28 cellular contexts compared by ENCODE assay signal in the genomic region with DNA sequence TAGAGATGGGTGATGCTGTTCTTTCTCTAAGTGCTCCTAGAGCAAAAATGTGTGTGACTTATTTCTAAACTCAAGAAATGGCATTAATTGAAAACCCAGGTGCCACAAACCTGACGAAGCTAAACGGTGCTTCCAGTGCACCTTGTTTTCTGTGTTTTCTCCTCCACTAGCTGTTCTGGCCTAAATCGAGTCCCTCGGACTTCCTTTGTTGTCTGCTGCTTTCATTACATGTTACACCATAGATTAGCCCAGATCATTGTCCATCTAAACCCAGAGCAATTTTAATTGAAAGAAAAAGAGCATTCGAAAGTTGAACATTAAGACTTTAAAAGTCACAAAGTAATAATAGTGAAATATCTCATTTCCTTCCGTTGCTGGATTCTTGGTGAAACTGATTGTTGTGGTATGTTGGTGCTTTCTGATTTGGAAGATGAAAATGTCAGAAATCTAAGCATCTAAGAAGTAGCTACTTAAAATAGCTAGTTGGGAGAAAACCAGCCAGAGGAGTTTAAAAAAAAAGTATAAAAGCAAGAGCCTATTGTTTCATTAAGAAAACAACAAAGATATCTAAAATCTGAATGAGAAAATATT.
DNase-seq lines count a peak whose midpoint lies in the region; ATAC-seq lines count a peak whose summit lies in the region.
"Had no signal": no experiment of that assay in that cellular context is flagged by ENCODE, and none has a peak within 500 bp of the region (broad histone marks: within the 10 kb centered on the region; RNA-seq: fewer than 3 reads in every experiment).

No MANE protein-coding gene starts in this region.

- H3K9me3 ChIP-seq in BLaER1 treated with 17β-estradiol and CSF1 and Interleukin-3, amounts not matched to agents 10 nM and 100 nM (replicated peaks in 1 of 11): peaks cover 0 to 4% (median 0%) of the 10 kb centered on the region in 11 experiments; a peak in 3 of 22 replicates
- H3K9me3 ChIP-seq: BE2C, MG63 had no signal

- H3K4me3 ChIP-seq in BLaER1 treated with 17β-estradiol and CSF1 and Interleukin-3, amounts not matched to agents 10 nM and 100 nM: no peak overlapping the region
- no peak overlapping the region for H3K4me3 ChIP-seq in Jurkat, Clone E6-1 (ENCODE audit: low read length)
- H3K4me3 ChIP-seq: MG63 had no signal

- H4K20me1 ChIP-seq in BLaER1 treated with 17β-estradiol and CSF1 and Interleukin-3, amounts not matched to agents 10 nM and 100 nM: no peaks in the 10 kb centered on the region

- no peak overlapping the region for H3K9ac ChIP-seq in BLaER1 treated with 17β-estradiol and CSF1 and Interleukin-3, amounts not matched to agents 10 nM and 100 nM

- H3K27ac Mint-ChIP-seq in activated CD4-positive, alpha-beta T cell treated with anti-CD3 and anti-CD28 coated beads, Interleukin-2, amount 10 ng/mL, durations not matched to agents 24 days and 14 days: peak overlapping the region; percentile 69
- no peak overlapping the region for H3K27ac Mint-ChIP-seq in activated T-helper 17 cell treated with anti-CD3 and anti-CD28 coated beads, Interleukin-2, amount 50 U/mL, for 72 hours

- peaks cover 3% of the 10 kb centered on the region for H3K9me3 Mint-ChIP-seq in activated CD4-positive, alpha-beta T cell treated with anti-CD3 and anti-CD28 coated beads, Interleukin-2, amount 10 ng/mL, durations not matched to agents 24 days and 14 days
- no peaks in the 10 kb centered on the region for H3K9me3 Mint-ChIP-seq in activated T-helper 17 cell treated with anti-CD3 and anti-CD28 coated beads, Interleukin-2, amount 50 U/mL, for 72 hours
- H3K9me3 Mint-ChIP-seq: CD4-positive, CD25-positive, alpha-beta regulatory T cell had no signal

- no peaks in the 10 kb centered on the region for H3K27me3 Mint-ChIP-seq in activated CD4-positive, alpha-beta T cell treated with anti-CD3 and anti-CD28 coated beads, Interleukin-2, amount 10 ng/mL, durations not matched to agents 24 days and 14 days
- H3K27me3 Mint-ChIP-seq in activated T-helper 17 cell treated with anti-CD3 and anti-CD28 coated beads, Interleukin-2, amount 50 U/mL, for 72 hours: peaks cover 6% of the 10 kb centered on the region
- H3K27me3 Mint-ChIP-seq: CD4-positive, CD25-positive, alpha-beta regulatory T cell had no signal

- peaks cover 13% of the 10 kb centered on the region for H3K4me1 Mint-ChIP-seq in activated CD4-positive, alpha-beta T cell treated with anti-CD3 and anti-CD28 coated beads, Interleukin-2, amount 10 ng/mL, durations not matched to agents 24 days and 14 days
- H3K4me1 Mint-ChIP-seq in activated T-helper 17 cell treated with anti-CD3 and anti-CD28 coated beads, Interleukin-2, amount 50 U/mL, for 72 hours: peaks cover 8% of the 10 kb centered on the region

- peak overlapping the region; percentile 25 for H3K4me3 Mint-ChIP-seq in activated CD4-positive, alpha-beta T cell treated with anti-CD3 and anti-CD28 coated beads, Interleukin-2, amount 10 ng/mL, durations not matched to agents 24 days and 14 days
- H3K4me3 Mint-ChIP-seq in activated T-helper 17 cell treated with anti-CD3 and anti-CD28 coated beads, Interleukin-2, amount 50 U/mL, for 72 hours: peak overlapping the region; percentile 48

- no peaks in the 10 kb centered on the region for H3K36me3 Mint-ChIP-seq in activated CD4-positive, alpha-beta T cell treated with anti-CD3 and anti-CD28 coated beads, Interleukin-2, amount 10 ng/mL, durations not matched to agents 24 days and 14 days (ENCODE audit: low read depth)
- no peaks in the 10 kb centered on the region for H3K36me3 Mint-ChIP-seq in activated T-helper 17 cell treated with anti-CD3 and anti-CD28 coated beads, Interleukin-2, amount 50 U/mL, for 72 hours (ENCODE audit: low read depth)
- H3K36me3 Mint-ChIP-seq: CD4-positive, CD25-positive, alpha-beta regulatory T cell had no signal

- peaks cover 12 to 37% (median 29%) of the 10 kb centered on the region in 10 experiments; a peak in 19 of 20 replicates for H3K4me1 ChIP-seq in BLaER1 treated with 17β-estradiol and CSF1 and Interleukin-3, amounts not matched to agents 10 nM and 100 nM
- H3K4me1 ChIP-seq: BE2C had no signal

- H3K36me3 ChIP-seq in BLaER1 treated with 17β-estradiol and CSF1 and Interleukin-3, amounts not matched to agents 10 nM and 100 nM: no peaks in the 10 kb centered on the region
- H3K36me3 ChIP-seq: BE2C, MG63 had no signal

- H3K27me3 ChIP-seq in BLaER1 treated with 17β-estradiol and CSF1 and Interleukin-3, amounts not matched to agents 10 nM and 100 nM: no peaks in the 10 kb centered on the region
- H3K27me3 ChIP-seq: BE2C, MG63 had no signal

- H3K4me2 ChIP-seq in BLaER1 treated with 17β-estradiol and CSF1 and Interleukin-3, amounts not matched to agents 10 nM and 100 nM: peak overlapping the region in 9 of 11 experiments; percentile 2 to 67 (median 46); a peak in 15 of 22 replicates

- no peak for ATAC-seq in activated T-helper 17 cell treated with anti-CD3 and anti-CD28 coated beads, Interleukin-2, amount 50 U/mL, for 72 hours (replicated peaks)
- no peak for ATAC-seq in left lobe of liver
- ATAC-seq: HCT116, HepG2, Panc1 had no signal

- peak overlapping the region in 2 of 11 experiments; percentile 2 to 47; a peak in 3 of 22 replicates for H3K27ac ChIP-seq in BLaER1 treated with 17β-estradiol and CSF1 and Interleukin-3, amounts not matched to agents 10 nM and 100 nM
- H3K27ac ChIP-seq: RWPE1 had no signal

- intact Hi-C loops in activated CD4-positive, alpha-beta T cell treated with anti-CD3 and anti-CD28 coated beads, Interleukin-2, amount 10 ng/mL, durations not matched to agents 24 days and 14 days (cut with micrococcal nuclease): loop anchor here (5.0 kb wide), 1 partner anchor 52 kb away; no protein-coding TSS in a partner anchor

- DNase-seq in activated CD4-positive, alpha-beta T cell treated with anti-CD3 and anti-CD28 coated beads, Interleukin-2, amount 10 ng/mL, durations not matched to agents 24 days and 14 days: no peak
- DNase-seq in activated CD4-positive, alpha-beta T cell treated with anti-CD3 and anti-CD28 coated beads for 1 hour: no peak
- peak; percentile 44 for DNase-seq in Jurkat, Clone E6-1 (ENCODE audit: low read depth, low spot score)
- DNase-seq in left lobe of liver (ENCODE audit: low spot score): no peak
- DNase-seq in NCI-H1694 (lab: John Stamatoyannopoulos, UW): no peak
- no peak for DNase-seq in activated naive CD4-positive, alpha-beta T cell (lab: John Stamatoyannopoulos, UW)
- DNase-seq: 8988T; ACHN; BE2C; CD4-positive, CD25-positive, alpha-beta regulatory T cell; DMS153; DND-41; KBM-7; MG63; NCI-H1417; NCI-H187; NCI-H2081 treated with DMSO at 0.1 percent for 48 hours; NCI-H2171; NCI-H226; NCI-H510A; NCI-H69; SHP77 had no signal
